In the genomic region with DNA sequence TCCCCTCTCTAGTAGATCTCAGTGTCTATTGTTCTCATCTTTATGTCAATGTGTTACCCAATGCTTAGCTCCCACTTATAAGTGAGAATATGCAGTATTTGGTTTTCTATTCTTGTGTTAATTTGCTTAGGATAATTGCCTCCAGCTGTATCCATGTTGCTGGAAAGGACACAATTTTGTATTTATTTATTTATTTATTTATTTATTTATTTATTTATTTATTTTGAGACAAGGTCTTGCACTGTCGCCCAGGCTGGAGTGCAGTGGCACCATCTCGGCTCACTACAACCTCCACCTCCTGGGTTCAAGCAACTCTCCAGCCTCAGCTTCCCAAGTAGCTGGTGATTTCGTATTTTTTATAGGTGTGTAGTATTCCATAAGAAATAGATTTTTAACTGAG, we compare ENCODE assay signal across 1 cellular context. TPM values are rescaled to one million over a fixed set of nuclear protein-coding genes. Genes with fewer than 3 reads are reported as not detected.
"Had no signal": no experiment of that assay in that cellular context is flagged by ENCODE, and none has a peak within 500 bp of the region (broad histone marks: within the 10 kb centered on the region; RNA-seq: fewer than 3 reads in every experiment).

No MANE protein-coding gene starts in this region.

RNA-seq across cellular contexts. Expression of a gene that starts 15.0 kb away (rescaled TPM):
- polyA plus RNA-seq: IMR-90 had no signal
